In genomic region chr11:64888761-64889511, GRCh38 we compare ENCODE assay signal across 1 cellular context.
A peak's percentile ranks its signal among the peaks of the same experiment; 100 is the strongest.
TF ChIP-seq lines count a peak whose summit lies in the region.

No MANE protein-coding gene starts in this region.

TF ChIP-seq in A549, 52 proteins besides CTCF, POLR2A, EP300 and RAD21 (continued from another document):
- TF ChIP-seq, protein P1, sequence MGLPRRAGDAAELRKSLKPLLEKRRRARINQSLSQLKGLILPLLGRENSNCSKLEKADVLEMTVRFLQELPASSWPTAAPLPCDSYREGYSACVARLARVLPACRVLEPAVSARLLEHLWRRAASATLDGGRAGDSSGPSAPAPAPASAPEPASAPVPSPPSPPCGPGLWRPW (IDR thresholded peaks at IDR 0.05), result no peak
- no peak for TF ChIP-seq USF2 (IDR thresholded peaks at IDR 0.05)
- TF ChIP-seq HOXA7 (CRISPR knock-in tag; IDR thresholded peaks at IDR 0.05), result no peak
- no peak for TF ChIP-seq NPAS2 (CRISPR knock-in tag; IDR thresholded peaks at IDR 0.05; ENCODE audit: borderline replicate concordance)
- TF ChIP-seq, protein P2, sequence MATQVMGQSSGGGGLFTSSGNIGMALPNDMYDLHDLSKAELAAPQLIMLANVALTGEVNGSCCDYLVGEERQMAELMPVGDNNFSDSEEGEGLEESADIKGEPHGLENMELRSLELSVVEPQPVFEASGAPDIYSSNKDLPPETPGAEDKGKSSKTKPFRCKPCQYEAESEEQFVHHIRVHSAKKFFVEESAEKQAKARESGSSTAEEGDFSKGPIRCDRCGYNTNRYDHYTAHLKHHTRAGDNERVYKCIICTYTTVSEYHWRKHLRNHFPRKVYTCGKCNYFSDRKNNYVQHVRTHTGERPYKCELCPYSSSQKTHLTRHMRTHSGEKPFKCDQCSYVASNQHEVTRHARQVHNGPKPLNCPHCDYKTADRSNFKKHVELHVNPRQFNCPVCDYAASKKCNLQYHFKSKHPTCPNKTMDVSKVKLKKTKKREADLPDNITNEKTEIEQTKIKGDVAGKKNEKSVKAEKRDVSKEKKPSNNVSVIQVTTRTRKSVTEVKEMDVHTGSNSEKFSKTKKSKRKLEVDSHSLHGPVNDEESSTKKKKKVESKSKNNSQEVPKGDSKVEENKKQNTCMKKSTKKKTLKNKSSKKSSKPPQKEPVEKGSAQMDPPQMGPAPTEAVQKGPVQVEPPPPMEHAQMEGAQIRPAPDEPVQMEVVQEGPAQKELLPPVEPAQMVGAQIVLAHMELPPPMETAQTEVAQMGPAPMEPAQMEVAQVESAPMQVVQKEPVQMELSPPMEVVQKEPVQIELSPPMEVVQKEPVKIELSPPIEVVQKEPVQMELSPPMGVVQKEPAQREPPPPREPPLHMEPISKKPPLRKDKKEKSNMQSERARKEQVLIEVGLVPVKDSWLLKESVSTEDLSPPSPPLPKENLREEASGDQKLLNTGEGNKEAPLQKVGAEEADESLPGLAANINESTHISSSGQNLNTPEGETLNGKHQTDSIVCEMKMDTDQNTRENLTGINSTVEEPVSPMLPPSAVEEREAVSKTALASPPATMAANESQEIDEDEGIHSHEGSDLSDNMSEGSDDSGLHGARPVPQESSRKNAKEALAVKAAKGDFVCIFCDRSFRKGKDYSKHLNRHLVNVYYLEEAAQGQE (IDR thresholded peaks at IDR 0.05), result no peak
- peak; percentile 43 to 70; a peak in 2 of 5 replicates for TF ChIP-seq JUN (IDR thresholded peaks at IDR 0.05)
- TF ChIP-seq KDM1A (IDR thresholded peaks at IDR 0.05; ENCODE audit: low read depth), result no peak
- TF ChIP-seq ATOH8 (CRISPR knock-in tag; IDR thresholded peaks at IDR 0.05; ENCODE audit: low read depth), result no peak
- TF ChIP-seq CEBPB (IDR thresholded peaks at IDR 0.05), result no peak
- TF ChIP-seq HMGXB4 (CRISPR knock-in tag; IDR thresholded peaks at IDR 0.05; ENCODE audit: borderline replicate concordance), result no peak
- TF ChIP-seq JUNB (IDR thresholded peaks at IDR 0.05), result peak; percentile 22; the same call in 1 of the 2 replicates
- no peak for TF ChIP-seq RCOR1 (IDR thresholded peaks at IDR 0.05; ENCODE audit: low read depth, low read length)
- no peak for TF ChIP-seq MYC (IDR thresholded peaks at IDR 0.05; ENCODE audit: borderline replicate concordance, low read length)
- TF ChIP-seq, protein P3, sequence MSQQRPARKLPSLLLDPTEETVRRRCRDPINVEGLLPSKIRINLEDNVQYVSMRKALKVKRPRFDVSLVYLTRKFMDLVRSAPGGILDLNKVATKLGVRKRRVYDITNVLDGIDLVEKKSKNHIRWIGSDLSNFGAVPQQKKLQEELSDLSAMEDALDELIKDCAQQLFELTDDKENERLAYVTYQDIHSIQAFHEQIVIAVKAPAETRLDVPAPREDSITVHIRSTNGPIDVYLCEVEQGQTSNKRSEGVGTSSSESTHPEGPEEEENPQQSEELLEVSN (IDR thresholded peaks at IDR 0.05; ENCODE audit: borderline replicate concordance, low read depth), result peak; percentile 58
- peak; percentile 80 for TF ChIP-seq MAX (IDR thresholded peaks at IDR 0.05)
- no peak for TF ChIP-seq CBX8 (IDR thresholded peaks at IDR 0.05)
- TF ChIP-seq EHMT2 (IDR thresholded peaks at IDR 0.05; ENCODE audit: low read depth), result no peak
- no peak for TF ChIP-seq BHLHE40 (IDR thresholded peaks at IDR 0.05; ENCODE audit: low read depth, low read length)
- no peak for TF ChIP-seq CBX2 (IDR thresholded peaks at IDR 0.05; ENCODE audit: borderline replicate concordance, low read depth)
- TF ChIP-seq FOSB (CRISPR knock-in tag; IDR thresholded peaks at IDR 0.05), result no peak
- no peak for TF ChIP-seq RNF2 (IDR thresholded peaks at IDR 0.05; ENCODE audit: borderline replicate concordance, low read depth)
- peak; percentile 67 for TF ChIP-seq ZFP36 (IDR thresholded peaks at IDR 0.05; ENCODE audit: borderline replicate concordance, partially characterized antibody)
- TF ChIP-seq MAFK (IDR thresholded peaks at IDR 0.05; ENCODE audit: partially characterized antibody), result peak; percentile 29
- no peak for TF ChIP-seq HOXB5 (CRISPR knock-in tag; IDR thresholded peaks at IDR 0.05)
- no peak for TF ChIP-seq TP53 (CRISPR knock-in tag; IDR thresholded peaks at IDR 0.05)
- TF ChIP-seq FOSL2 (IDR thresholded peaks at IDR 0.05), result peak; percentile 31; the same call in 1 of the 2 replicates
- TF ChIP-seq FOSL2 (CRISPR knock-in tag; IDR thresholded peaks at IDR 0.05), result peak; percentile 73
- no peak for TF ChIP-seq RFX5 (IDR thresholded peaks at IDR 0.05)
- no peak for TF ChIP-seq PHF8 (IDR thresholded peaks at IDR 0.05; ENCODE audit: borderline replicate concordance, low read depth)
- TF ChIP-seq RARB (CRISPR knock-in tag; IDR thresholded peaks at IDR 0.05), result no peak
- TF ChIP-seq HOXB13 (CRISPR knock-in tag; IDR thresholded peaks at IDR 0.05; ENCODE audit: low read depth), result no peak
- TF ChIP-seq POLR2AphosphoS2 (conservative IDR thresholded peaks at IDR 0.05; ENCODE audit: low read length), result no peak
- TF ChIP-seq HEYL (CRISPR knock-in tag; IDR thresholded peaks at IDR 0.05), result no peak
- TF ChIP-seq ESRRA (IDR thresholded peaks at IDR 0.05; ENCODE audit: borderline replicate concordance, low read length), result peak; percentile 74; the same call in 1 of the 2 replicates
